In genomic region chr12:42855362-42855950, GRCh38 we compare ENCODE assay signal across 22 cellular contexts.
"Had no signal": no experiment of that assay in that cellular context is flagged by ENCODE, and none has a peak within 500 bp of the region (broad histone marks: within the 10 kb centered on the region; RNA-seq: fewer than 3 reads in every experiment).

No MANE protein-coding gene starts in this region.

- H3K27ac ChIP-seq: epithelial cell of prostate, esophagus muscularis mucosa, gastroesophageal sphincter, pancreas, suprapubic skin, thyroid gland, upper lobe of left lung, vagina had no signal

- H3K9me3 ChIP-seq: esophagus muscularis mucosa, gastroesophageal sphincter, pancreas, suprapubic skin, thyroid gland, upper lobe of left lung, vagina had no signal

- H3K36me3 ChIP-seq: esophagus muscularis mucosa, gastroesophageal sphincter, pancreas, suprapubic skin, thyroid gland, upper lobe of left lung, vagina had no signal

- H3K27me3 ChIP-seq: esophagus muscularis mucosa, gastroesophageal sphincter, pancreas, suprapubic skin, thyroid gland, upper lobe of left lung, vagina had no signal

- ATAC-seq: effector memory CD8-positive, alpha-beta T cell; gastroesophageal sphincter; left cardiac atrium; left ventricle myocardium superior; natural killer cell treated with Interleukin-12 subunit alpha and Interleukin-12 subunit beta and Interleukin-15 and Interleukin-18, amount 100 ng/mL, for 72 hours; pancreas; right cardiac atrium; stimulated activated effector memory CD8-positive, alpha-beta T cell treated with anti-CD3 and anti-CD28 coated beads, Interleukin-12 subunit alpha, Interleukin-12 subunit beta, amount 100 ng/mL, for 72 hours; stimulated activated naive CD8-positive, alpha-beta T cell treated with anti-CD3 and anti-CD28 coated beads, Interleukin-15, Interleukin-2, amounts not matched to agents 100 U/mL and 50 U/mL, for 24 hours had no signal

- H3K4me1 ChIP-seq: pancreas, suprapubic skin, thyroid gland, vagina had no signal

- DNase-seq: cortex of kidney; effector memory CD8-positive, alpha-beta T cell; glutamatergic neuron; kidney; left cardiac atrium; left ventricle myocardium superior; mammary epithelial cell; occipital lobe; pancreas; right cardiac atrium; stimulated activated CD4-positive, alpha-beta T cell treated with anti-CD3 and anti-CD28 coated beads, Interleukin-4, amount 100 ng/mL, for 1 hour; stimulated activated CD8-positive, alpha-beta memory T cell treated with anti-CD3 and anti-CD28 coated beads, Interleukin-4, amount 100 ng/mL, for 48 hours; stimulated activated naive CD8-positive, alpha-beta T cell treated with anti-CD3 and anti-CD28 coated beads, Interleukin-15, Interleukin-2, amounts not matched to agents 100 U/mL and 50 U/mL, for 24 hours; thyroid gland; upper lobe of left lung had no signal

- H3K4me3 ChIP-seq: esophagus muscularis mucosa, gastroesophageal sphincter, pancreas, suprapubic skin, thyroid gland, upper lobe of left lung, vagina had no signal
